8 cellular contexts compared by ENCODE assay signal in the genomic region with DNA sequence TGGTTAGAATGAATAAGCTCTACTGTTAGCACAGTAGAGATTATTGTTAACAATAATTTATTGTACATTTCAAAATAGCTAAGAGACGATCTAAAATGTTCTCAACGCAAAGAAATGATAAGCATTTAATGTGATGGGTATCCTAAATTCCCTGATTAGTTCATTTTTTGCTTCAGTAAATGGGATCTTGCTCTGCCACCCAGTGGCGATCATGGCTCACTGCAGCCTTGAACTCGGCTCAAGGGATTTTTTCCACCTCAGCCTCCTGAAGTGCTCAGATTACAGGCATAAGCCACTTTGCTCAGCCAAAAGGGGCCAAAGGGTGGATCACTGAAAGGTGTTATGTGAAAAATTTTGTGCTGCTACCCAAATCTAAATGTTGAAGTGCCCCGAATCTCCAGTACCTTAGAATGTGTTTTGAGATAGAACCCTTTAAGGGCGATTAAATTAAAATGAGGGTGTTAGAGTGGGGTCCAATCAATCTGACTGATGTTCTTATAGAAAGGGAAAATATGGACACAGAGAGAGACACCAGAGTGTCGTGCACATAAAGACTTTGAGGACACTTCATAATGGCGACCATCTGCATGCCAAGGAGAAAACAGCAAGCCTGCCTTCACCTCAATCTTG. TPM values are rescaled to one million over a fixed set of nuclear protein-coding genes. Genes with fewer than 3 reads are reported as not detected.
DNase-seq lines count a peak whose midpoint lies in the region; ATAC-seq and TF ChIP-seq lines count a peak whose summit lies in the region.

No MANE protein-coding gene starts in this region.

- DNase-seq in CD14-positive monocyte (ENCODE audit: low spot score) (no peak), HCEC 1CT (peak; percentile 61), OCI-M1 (lab: John Stamatoyannopoulos, UW) (peak; percentile 83), activated T-helper 1 cell treated with Interleukin-2 at 50 U/mL for 16 hours (ENCODE audit: low read depth) (peak; percentile 40), fibroblast of the conjunctiva (ENCODE audit: low read depth) (peak; percentile 43), osteocyte (ENCODE audit: extremely low spot score, unreplicated experiment) (no peak), type B pancreatic cell (ENCODE audit: extremely low spot score, unreplicated experiment) (no peak)

- H3K27me3 Mint-ChIP-seq in CD14-positive monocyte (ENCODE audit: low read depth in 3 of 3) (peaks cover 2 to 6% (median 4%) of the 10 kb centered on the region in 3 donors), osteocyte (ENCODE audit: unreplicated experiment) (peaks cover 7% of the 10 kb centered on the region), type B pancreatic cell (no peaks in the 10 kb centered on the region)

- H3K9me3 Mint-ChIP-seq in CD14-positive monocyte (no peaks in the 10 kb centered on the region), osteocyte (ENCODE audit: unreplicated experiment) (peaks cover 1% of the 10 kb centered on the region), type B pancreatic cell (no peaks in the 10 kb centered on the region)

- H3K4me3 Mint-ChIP-seq in CD14-positive monocyte (no peak overlapping the region), osteocyte (ENCODE audit: unreplicated experiment) (no peak overlapping the region), type B pancreatic cell (no peak overlapping the region)

- ATAC-seq in HG03280 (IDR thresholded peaks at IDR 0.05; ENCODE audit: unreplicated experiment) = no peak

- H3K36me3 Mint-ChIP-seq in CD14-positive monocyte (no peaks in the 10 kb centered on the region), osteocyte (ENCODE audit: unreplicated experiment) (no peaks in the 10 kb centered on the region), type B pancreatic cell (no peaks in the 10 kb centered on the region)

- intact Hi-C loops in CD14-positive monocyte (cut with micrococcal nuclease) = loop anchor here in 1 of 2 donors (2.0 kb wide), 1 partner anchor 99 kb away; a partner anchor contains a TSS

- TF ChIP-seq CTCF in CD14-positive monocyte (IDR thresholded peaks at IDR 0.05) (peak; percentile 90), osteocyte (IDR thresholded peaks at IDR 0.05) (peak; percentile 92), type B pancreatic cell (conservative IDR thresholded peaks at IDR 0.05) (peak; percentile 91)

- H3K4me1 Mint-ChIP-seq in CD14-positive monocyte (no peaks in the 10 kb centered on the region), osteocyte (ENCODE audit: unreplicated experiment) (no peaks in the 10 kb centered on the region), type B pancreatic cell (ENCODE audit: unreplicated experiment) (peaks cover 3% of the 10 kb centered on the region)

- no peak overlapping the region for H3K27ac Mint-ChIP-seq in CD14-positive monocyte
- no peak overlapping the region for H3K27ac Mint-ChIP-seq in osteocyte (ENCODE audit: unreplicated experiment)
- H3K27ac Mint-ChIP-seq in type B pancreatic cell = no peak overlapping the region

RNA-seq across cellular contexts. Expression of a gene that starts 31.5 kb away (rescaled TPM):
- polyA plus RNA-seq in CD14-positive monocyte = 10 to 100 TPM in 1 of 2 donors, 1 to 10 TPM in 1; 8.8 to 15.0 TPM
- total RNA-seq in osteocyte (20.2 and 20.3 TPM in 2 replicates), type B pancreatic cell (ENCODE audit: low replicate concordance) (24.1 and 33.2 TPM in 2 replicates)

RNA-seq across cellular contexts. Expression of a gene that starts 48.0 kb away (rescaled TPM):
- 100 to 1,000 TPM; 127 to 151 TPM for polyA plus RNA-seq in CD14-positive monocyte
- total RNA-seq in osteocyte (257 and 269 TPM in 2 replicates), type B pancreatic cell (ENCODE audit: low replicate concordance) (319 and 323 TPM in 2 replicates)

RNA-seq across cellular contexts. Expression of a gene that starts 59.1 kb away (rescaled TPM):
- 1 to 10 TPM; 7.4 to 7.6 TPM for polyA plus RNA-seq in CD14-positive monocyte
- total RNA-seq in osteocyte = 13.5 TPM in 2 replicates
- 16.8 and 26.2 TPM in 2 replicates for total RNA-seq in type B pancreatic cell (ENCODE audit: low replicate concordance)

Comparison
In these comparisons a context has a peak if more than half of its experiments do, and no peak if none do; other contexts are left out.
1. DNase-seq: peak in HCEC 1CT (single experiment), OCI-M1 (single experiment), activated T-helper 1 cell treated with Interleukin-2 at 50 U/mL for 16 hours (single experiment) and fibroblast of the conjunctiva (single experiment); none in CD14-positive monocyte (single experiment), osteocyte (single experiment) and type B pancreatic cell (single experiment).
2. Peak in every context shown above with its lines, with median percentiles within 50 percentile points of each other: CTCF ChIP-seq.